Comparison of ENCODE assay signal across 12 cellular contexts in genomic region chr9:1979815-1980367, GRCh38. TPM values are rescaled to one million over a fixed set of nuclear protein-coding genes. Genes with fewer than 3 reads are reported as not detected.
A peak's percentile ranks its signal among the peaks of the same experiment; 100 is the strongest.
DNase-seq lines count a peak whose midpoint lies in the region; ATAC-seq, FAIRE-seq and TF ChIP-seq lines count a peak whose summit lies in the region.
"Had no signal": no experiment of that assay in that cellular context is flagged by ENCODE, and none has a peak within 500 bp of the region (broad histone marks: within the 10 kb centered on the region; RNA-seq: fewer than 3 reads in every experiment).

No MANE protein-coding gene starts in this region.

- H2AFZ ChIP-seq in astrocyte (ENCODE audit: low read depth, low read length): no peak overlapping the region

- DNase-seq in M059J (ENCODE audit: low read depth): peak; percentile 85
- DNase-seq in astrocyte (ENCODE audit: low read depth): peak; percentile 94
- peak; percentile 71 for DNase-seq in kidney
- peak; percentile 12 to 14 for DNase-seq in tibial nerve (ENCODE audit: low spot score in 2 of 2)
- DNase-seq in stimulated activated CD4-positive, alpha-beta T cell treated with anti-CD3 and anti-CD28 coated beads, Interleukin-2, amount 100 ng/mL, for 24 hours: no peak
- no peak for DNase-seq in SW 1271 (lab: John Stamatoyannopoulos, UW)
- DNase-seq: activated CD8-positive, alpha-beta memory T cell treated with anti-CD3 and anti-CD28 coated beads for 24 hours; uterus had no signal

- H3K9me3 ChIP-seq in astrocyte (ENCODE audit: insufficient read depth, low read depth, low read length) (no peaks in the 10 kb centered on the region), kidney (ENCODE audit: control insufficient read depth in 1 of 2, low read length in 2 of 2) (no peaks in the 10 kb centered on the region), tibial nerve (no peaks in the 10 kb centered on the region)
- H3K9me3 ChIP-seq: HAP-1, uterus had no signal

- no peak overlapping the region for H3K27ac Mint-ChIP-seq in astrocyte (ENCODE audit: unreplicated experiment)

- TF ChIP-seq POLR2A in tibial nerve (IDR thresholded peaks at IDR 0.05): no peak

- no peaks in the 10 kb centered on the region for H3K27me3 ChIP-seq in astrocyte (ENCODE audit: insufficient read depth, low read length)
- no peaks in the 10 kb centered on the region for H3K27me3 ChIP-seq in tibial nerve
- H3K27me3 ChIP-seq: uterus had no signal

- no peaks in the 10 kb centered on the region for H3K79me2 ChIP-seq in astrocyte (ENCODE audit: insufficient read depth, low read length)

- H4K20me1 ChIP-seq in astrocyte (ENCODE audit: insufficient read depth, low read length): no peaks in the 10 kb centered on the region

- no peaks in the 10 kb centered on the region for H3K9me3 Mint-ChIP-seq in astrocyte (ENCODE audit: unreplicated experiment)
- H3K9me3 Mint-ChIP-seq: central memory CD8-positive, alpha-beta T cell had no signal

- H3K4me1 ChIP-seq in astrocyte (ENCODE audit: insufficient read depth, low read length) (peaks cover 4% of the 10 kb centered on the region), kidney (ENCODE audit: control insufficient read depth in 1 of 2, insufficient read depth in 1 of 2, low read depth in 1 of 2, low read length in 2 of 2) (peaks cover 11 to 13% of the 10 kb centered on the region in 2 donors), tibial nerve (peaks cover 0 to 23% (median 6%) of the 10 kb centered on the region in 4 donors)
- H3K4me1 ChIP-seq: HAP-1, uterus had no signal

- H3K4me3 Mint-ChIP-seq in astrocyte (ENCODE audit: unreplicated experiment): no peak overlapping the region
- H3K4me3 Mint-ChIP-seq: central memory CD8-positive, alpha-beta T cell had no signal

- no peak overlapping the region for H3K9ac ChIP-seq in astrocyte (ENCODE audit: low read length)
- H3K9ac ChIP-seq in kidney (ENCODE audit: low read length in 2 of 2): peak overlapping the region; percentile 4 to 27

- no peak overlapping the region for H3K4me3 ChIP-seq in astrocyte (ENCODE audit: insufficient read depth, low read depth, low read length)
- H3K4me3 ChIP-seq in kidney (ENCODE audit: low read length in 2 of 2): peak overlapping the region; percentile 13 to 43
- H3K4me3 ChIP-seq in tibial nerve: no peak overlapping the region
- H3K4me3 ChIP-seq: HAP-1, uterus had no signal

- no peak for ATAC-seq in SK-N-SH treated with all-trans-retinoic acid at 6 μM for 48 hours

- H3K36me3 Mint-ChIP-seq in astrocyte (ENCODE audit: low read depth, unreplicated experiment): no peaks in the 10 kb centered on the region

- 40 to 48% methylated on average over 7 of the region's 7 CpGs for WGBS in tibial nerve, 2 donors

- FAIRE-seq in astrocyte (lab: Jason Lieb, UNC) (no peak), kidney (lab: Jason Lieb, UNC) (no peak)
- FAIRE-seq: keratinocyte had no signal

- H3K4me2 ChIP-seq in astrocyte (ENCODE audit: low read length): peak overlapping the region; percentile 25

- intact Hi-C loops in kidney (cut with DNase I): no loop called here

- no peak overlapping the region for H3K27ac ChIP-seq in astrocyte (ENCODE audit: low read depth, low read length)
- H3K27ac ChIP-seq in kidney (ENCODE audit: low read depth in 2 of 2, low read length in 2 of 2): peak overlapping the region; percentile 25 to 57
- H3K27ac ChIP-seq in tibial nerve: peak overlapping the region in 2 of 4 donors; percentile 1 to 14
- H3K27ac ChIP-seq: uterus had no signal

- no peak for TF ChIP-seq EP300 in tibial nerve (IDR thresholded peaks at IDR 0.05)

- TF ChIP-seq CTCF in astrocyte (IDR thresholded peaks at IDR 0.05; ENCODE audit: insufficient read depth, low read depth, low read length) (no peak), kidney (IDR thresholded peaks at IDR 0.05; ENCODE audit: borderline replicate concordance, extremely low read depth, insufficient read depth) (no peak), tibial nerve (IDR thresholded peaks at IDR 0.05) (no peak)

- H3K36me3 ChIP-seq in astrocyte (ENCODE audit: insufficient read depth, low read length): no peaks in the 10 kb centered on the region
- no peaks in the 10 kb centered on the region for H3K36me3 ChIP-seq in kidney (ENCODE audit: control insufficient read depth in 1 of 2, insufficient read depth in 2 of 2, low read length in 2 of 2)
- H3K36me3 ChIP-seq in tibial nerve: no peaks in the 10 kb centered on the region
- H3K36me3 ChIP-seq: HAP-1, uterus had no signal

- peaks cover 4% of the 10 kb centered on the region for H3K4me1 Mint-ChIP-seq in astrocyte (ENCODE audit: low read depth, unreplicated experiment)
- H3K4me1 Mint-ChIP-seq: central memory CD8-positive, alpha-beta T cell had no signal

- H3K27me3 Mint-ChIP-seq in astrocyte (ENCODE audit: low read depth, unreplicated experiment): no peaks in the 10 kb centered on the region
- H3K27me3 Mint-ChIP-seq: central memory CD8-positive, alpha-beta T cell had no signal

TF ChIP-seq in SK-N-SH treated with all-trans-retinoic acid at 6 μM for 48 hours, 23 proteins besides CTCF, POLR2A, EP300 and RAD21:
- TF ChIP-seq BACH2 (CRISPR knock-in tag; IDR thresholded peaks at IDR 0.05; ENCODE audit: borderline replicate concordance): no peak
- no peak for TF ChIP-seq TSHZ2 (CRISPR knock-in tag; IDR thresholded peaks at IDR 0.05)
- no peak for TF ChIP-seq PPARA (CRISPR knock-in tag; IDR thresholded peaks at IDR 0.05; ENCODE audit: borderline replicate concordance)

RNA-seq across cellular contexts. Expression of gene SMARCA2, which starts 35.3 kb away (rescaled TPM):
- total RNA-seq in M059J (2014; rRNA removed; shearing (Covaris generic)): 62.0 and 75.0 TPM in 2 replicates
- total RNA-seq in astrocyte (49.9 and 54.2 TPM in 2 replicates), kidney (189 TPM), tibial nerve (100 to 1,000 TPM in 3 of 4 donors, 10 to 100 TPM in 1; 75.9 to 140 (median 119) TPM)
- polyA plus RNA-seq in kidney (ENCODE audit: insufficient read depth, low read depth, low replicate concordance): 54.3 TPM

Comparison
In these comparisons a context has a peak if more than half of its experiments do, and no peak if none do; other contexts are left out.
1. DNase-seq: peak in M059J (single experiment), astrocyte (single experiment), kidney (single experiment) and tibial nerve (2 of 2); none in stimulated activated CD4-positive, alpha-beta T cell treated with anti-CD3 and anti-CD28 coated beads, Interleukin-2, amount 100 ng/mL, for 24 hours (0 of 2) and SW 1271 (0 of 2).
2. H3K4me3 ChIP-seq: peak in kidney (2 of 2); none in astrocyte (single experiment) and tibial nerve (0 of 4).